11 cellular contexts compared by ENCODE assay signal in genomic region chr6:45163952-45164766, GRCh38.
DNase-seq lines count a peak whose midpoint lies in the region; ATAC-seq and TF ChIP-seq lines count a peak whose summit lies in the region.
"Had no signal": no experiment of that assay in that cellular context is flagged by ENCODE, and none has a peak within 500 bp of the region (broad histone marks: within the 10 kb centered on the region; RNA-seq: fewer than 3 reads in every experiment).

No MANE protein-coding gene starts in this region.

- no peak for TF ChIP-seq CTCF in RWPE1 (conservative IDR thresholded peaks at IDR 0.05; ENCODE audit: low read depth)

- CTCF ChIA-PET in RWPE1 (lab: Yijun Ruan, JAX), result interaction anchor here (0.6 kb wide), 1 partner anchor 295 kb away, joined by 3 read pairs; no protein-coding TSS in a partner anchor

- peak; percentile 63 for ATAC-seq in GM18861 (IDR thresholded peaks at IDR 0.05; ENCODE audit: unreplicated experiment)
- peak; percentile 87 for ATAC-seq in HG02571 (IDR thresholded peaks at IDR 0.05; ENCODE audit: unreplicated experiment)
- ATAC-seq in HG03025 (IDR thresholded peaks at IDR 0.05; ENCODE audit: low FRiP score, unreplicated experiment), result no peak
- ATAC-seq: pancreas had no signal

- no peak overlapping the region for H3K27ac ChIP-seq in RWPE1
- H3K27ac ChIP-seq: pancreas had no signal

- DNase-seq in RWPE1 (ENCODE audit: low spot score) (peak; percentile 58), kidney tubule cell (ENCODE audit: low spot score) (peak; percentile 74), epidermal melanocyte (ENCODE audit: insufficient read length, low spot score) (no peak), Ammon's horn (ENCODE audit: low spot score) (no peak), KG1 (lab: John Stamatoyannopoulos, UW) (no peak)
- DNase-seq: amygdala, pancreas, Right ventricle myocardium superior had no signal

- POLR2A ChIA-PET in RWPE1 (lab: Yijun Ruan, JAX; ENCODE audit: low non-redundant PET), result no interaction called here

Comparison
In these comparisons a context has a peak if more than half of its experiments do, and no peak if none do; other contexts are left out.
1. DNase-seq: peak in RWPE1 (single experiment) and kidney tubule cell (single experiment); none in epidermal melanocyte (single experiment), Ammon's horn (single experiment) and KG1 (single experiment).